Comparison of ENCODE assay signal across 15 cellular contexts in the genomic region with DNA sequence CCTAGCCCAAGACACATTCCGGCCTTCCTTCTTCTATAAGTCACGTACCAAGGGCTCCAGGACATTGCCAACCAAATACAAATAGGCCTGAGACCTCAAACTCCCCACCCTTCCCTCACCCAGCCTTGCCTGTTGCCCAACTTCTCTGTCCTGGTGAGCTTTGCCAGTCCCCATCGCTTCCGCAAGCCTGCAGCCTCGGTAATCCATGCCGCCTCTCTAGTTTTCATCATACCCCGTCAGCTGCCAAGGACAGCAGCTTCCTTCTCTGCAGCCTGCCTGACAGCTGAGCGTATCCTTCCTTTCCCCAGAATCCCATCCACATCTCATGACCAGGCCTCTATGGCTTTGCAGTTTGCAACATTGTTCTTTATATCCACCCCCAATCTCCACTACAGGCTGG. TPM values are rescaled to one million over a fixed set of nuclear protein-coding genes. Genes with fewer than 3 reads are reported as not detected.
DNase-seq lines count a peak whose midpoint lies in the region; TF ChIP-seq lines count a peak whose summit lies in the region.
"Had no signal": no experiment of that assay in that cellular context is flagged by ENCODE, and none has a peak within 500 bp of the region (broad histone marks: within the 10 kb centered on the region; RNA-seq: fewer than 3 reads in every experiment).

No MANE protein-coding gene starts in this region.

- H3K4me1 ChIP-seq in transverse colon = no peaks in the 10 kb centered on the region
- peaks cover 10% of the 10 kb centered on the region for H3K4me1 ChIP-seq in endodermal cell (ENCODE audit: control insufficient read depth, insufficient read depth, low read length)

- H3K9ac ChIP-seq in endodermal cell (ENCODE audit: extremely low read depth, low read length, poor library complexity, severe bottlenecking) = no peak overlapping the region

- H3K36me3 ChIP-seq in transverse colon (no peaks in the 10 kb centered on the region), endodermal cell (ENCODE audit: control insufficient read depth, insufficient read depth, low read length) (no peaks in the 10 kb centered on the region)

- no peaks in the 10 kb centered on the region for H3K9me3 Mint-ChIP-seq in endodermal cell
- H3K9me3 Mint-ChIP-seq: activated CD4-positive, alpha-beta memory T cell treated with anti-CD3 and anti-CD28 coated beads for 36 hours; activated naive CD8-positive, alpha-beta T cell treated with anti-CD3 and anti-CD28 coated beads, Interleukin-2, amount 50 U/mL, for 24 hours; IgD-negative memory B cell had no signal

- peaks cover 16% of the 10 kb centered on the region for H3K27me3 Mint-ChIP-seq in endodermal cell (ENCODE audit: insufficient read depth)
- H3K27me3 Mint-ChIP-seq: activated CD4-positive, alpha-beta memory T cell treated with anti-CD3 and anti-CD28 coated beads for 36 hours; activated naive CD8-positive, alpha-beta T cell treated with anti-CD3 and anti-CD28 coated beads, Interleukin-2, amount 50 U/mL, for 24 hours; IgD-negative memory B cell had no signal

- H3K4me3 Mint-ChIP-seq in endodermal cell = no peak overlapping the region
- H3K4me3 Mint-ChIP-seq: activated CD4-positive, alpha-beta memory T cell treated with anti-CD3 and anti-CD28 coated beads for 36 hours; activated naive CD8-positive, alpha-beta T cell treated with anti-CD3 and anti-CD28 coated beads, Interleukin-2, amount 50 U/mL, for 24 hours; IgD-negative memory B cell had no signal

- intact Hi-C loops in transverse colon (cut with DNase I; ENCODE audit: low total_unique reads) = no loop called here

- WGBS in transverse colon (ENCODE audit: low coverage in 1 of 2), 2 donors = 93 to 100% methylated on average over 2 to 8 of the region's 8 CpGs
- WGBS in endodermal cell (ENCODE audit: insufficient coverage in 1 of 2, insufficient read length in 1 of 2), 2 experiments = 93 to 97% methylated on average over 7 to 8 of the region's 8 CpGs

- H3K4me1 Mint-ChIP-seq in endodermal cell = peaks cover 29% of the 10 kb centered on the region

- TF ChIP-seq CTCF in transverse colon (IDR thresholded peaks at IDR 0.05) (no peak), endodermal cell (conservative IDR thresholded peaks at IDR 0.05) (no peak)

- H3K4me3 ChIP-seq in transverse colon (no peak overlapping the region), endodermal cell (ENCODE audit: low read length) (no peak overlapping the region)

- TF ChIP-seq POLR2A in transverse colon (IDR thresholded peaks at IDR 0.05) = no peak

- in situ Hi-C loops in transverse colon (cut with MboI; ENCODE audit: low pct_ligation_motif_present in 1 of 4, low pct_unique_long_range_greater_than_20kb in 1 of 4, low sequenced_read_pairs in 3 of 4) = no loop called here

- no peak for TF ChIP-seq EP300 in transverse colon (IDR thresholded peaks at IDR 0.05; ENCODE audit: low read depth)

- no peaks in the 10 kb centered on the region for H3K9me3 ChIP-seq in transverse colon
- no peaks in the 10 kb centered on the region for H3K9me3 ChIP-seq in endodermal cell (ENCODE audit: control insufficient read depth, low read length)

- no peaks in the 10 kb centered on the region for H3K27me3 ChIP-seq in transverse colon
- H3K27me3 ChIP-seq in endodermal cell (ENCODE audit: control insufficient read depth, insufficient read depth, low read length, poor library complexity, severe bottlenecking) = peaks cover 1% of the 10 kb centered on the region

- H3K36me3 Mint-ChIP-seq in endodermal cell (ENCODE audit: low read depth) = no peaks in the 10 kb centered on the region
- H3K36me3 Mint-ChIP-seq: activated CD4-positive, alpha-beta memory T cell treated with anti-CD3 and anti-CD28 coated beads for 36 hours; IgD-negative memory B cell had no signal

- no peak overlapping the region for H3K27ac Mint-ChIP-seq in endodermal cell
- H3K27ac Mint-ChIP-seq: activated CD4-positive, alpha-beta memory T cell treated with anti-CD3 and anti-CD28 coated beads for 36 hours; activated naive CD8-positive, alpha-beta T cell treated with anti-CD3 and anti-CD28 coated beads, Interleukin-2, amount 50 U/mL, for 24 hours; IgD-negative memory B cell had no signal

- H3K27ac ChIP-seq in transverse colon (peak overlapping the region in 2 of 4 donors; percentile 15 to 30), endodermal cell (ENCODE audit: low read depth, low read length) (no peak overlapping the region)

- DNase-seq in NOMO-1 treated with dmso at 0.1 percent for 144 hours (lab: John Stamatoyannopoulos, UW; ENCODE audit: unreplicated experiment) (peak; percentile 86), globus pallidus (ENCODE audit: low spot score) (peak; percentile 46), mucosa of gallbladder (ENCODE audit: low spot score) (peak; percentile 31), transverse colon (peak; percentile 27), cerebellar cortex (ENCODE audit: low spot score) (no peak), endodermal cell (no peak)
- no peak for DNase-seq in activated CD8-positive, alpha-beta memory T cell treated with anti-CD3 and anti-CD28 coated beads, Interleukin-2, amount 50 U/mL, for 4 hours
- DNase-seq: activated CD4-positive, alpha-beta memory T cell treated with anti-CD3 and anti-CD28 coated beads for 36 hours; activated naive CD8-positive, alpha-beta T cell treated with anti-CD3 and anti-CD28 coated beads, Interleukin-2, amount 50 U/mL, for 24 hours; central memory CD4-positive, alpha-beta T cell; mammary epithelial cell; NCI-H1048; NCI-H748 treated with DMSO at 0.1 percent for 48 hours; stimulated activated CD4-positive, alpha-beta T cell treated with anti-CD3 and anti-CD28 coated beads, Interleukin-2, amount 100 ng/mL, for 24 hours had no signal

RNA-seq across cellular contexts. Expression of gene POMP, which starts 36.6 kb away (rescaled TPM):
- total RNA-seq in mucosa of gallbladder (52.3 TPM), transverse colon (10 to 100 TPM; 24.7 to 56.8 (median 44.0) TPM), endodermal cell (10 to 100 TPM; 88.8 to 95.4 TPM)
- polyA plus RNA-seq in endodermal cell (2013, experiment 1 of 2) = 95.9 TPM
- 94.3 TPM for polyA plus RNA-seq in endodermal cell (2013, experiment 2 of 2)

Comparison
In these comparisons a context has a peak if more than half of its experiments do, and no peak if none do; other contexts are left out.
1. DNase-seq: peak in NOMO-1 treated with dmso at 0.1 percent for 144 hours (single experiment), globus pallidus (single experiment), mucosa of gallbladder (single experiment) and transverse colon (single experiment); none in cerebellar cortex (single experiment), endodermal cell (single experiment) and activated CD8-positive, alpha-beta memory T cell treated with anti-CD3 and anti-CD28 coated beads, Interleukin-2, amount 50 U/mL, for 4 hours (single experiment).